In genomic region chr16:66604376-66605176, GRCh38 we compare ENCODE assay signal across 8 cellular contexts.
DNase-seq lines count a peak whose midpoint lies in the region; ATAC-seq lines count a peak whose summit lies in the region.

Gene CMTM3 (plus strand): TSS chr16:66604704. CDS start chr16:66604806, 102 bp downstream.

- peak within 1 kb of the TSS; percentile 38 for H3K27ac Mint-ChIP-seq in stimulated activated memory B cell treated with anti-CD40 and anti-IgM and Interleukin-4, amounts not matched to agents 10 μg/mL and 1 μg/mL and 100 μg/mL, for 72 hours

- H3K27ac ChIP-seq in epithelial cell of prostate (peak within 1 kb of the TSS; percentile 59), muscle layer of duodenum (ENCODE audit: low read length) (peak within 1 kb of the TSS; percentile 23)

- peak within 1 kb of the TSS; percentile 60 to 75 for H3K4me3 ChIP-seq in muscle layer of duodenum (ENCODE audit: low read depth in 1 of 2, low read length in 2 of 2)

- H3K36me3 Mint-ChIP-seq in stimulated activated memory B cell treated with anti-CD40 and anti-IgM and Interleukin-4, amounts not matched to agents 10 μg/mL and 1 μg/mL and 100 μg/mL, for 72 hours = peaks cover 9% of the 10 kb centered on the region

- H3K27me3 Mint-ChIP-seq in stimulated activated memory B cell treated with anti-CD40 and anti-IgM and Interleukin-4, amounts not matched to agents 10 μg/mL and 1 μg/mL and 100 μg/mL, for 72 hours = peaks cover 76% of the 10 kb centered on the region

- peaks cover 38% of the 10 kb centered on the region for H3K4me1 Mint-ChIP-seq in stimulated activated memory B cell treated with anti-CD40 and anti-IgM and Interleukin-4, amounts not matched to agents 10 μg/mL and 1 μg/mL and 100 μg/mL, for 72 hours

- peaks cover 1 to 3% of the 10 kb centered on the region in 2 donors for H3K36me3 ChIP-seq in muscle layer of duodenum (ENCODE audit: control insufficient read depth in 1 of 2, insufficient read depth in 2 of 2, low read length in 2 of 2)

- H3K4me3 Mint-ChIP-seq in stimulated activated memory B cell treated with anti-CD40 and anti-IgM and Interleukin-4, amounts not matched to agents 10 μg/mL and 1 μg/mL and 100 μg/mL, for 72 hours = peak within 1 kb of the TSS; percentile 85

- peak; percentile 46 for ATAC-seq in HG02970 (IDR thresholded peaks at IDR 0.05; ENCODE audit: low FRiP score, unreplicated experiment)
- peak; percentile 66 for ATAC-seq in stimulated activated memory B cell treated with anti-CD40 and anti-IgM and Interleukin-4, amounts not matched to agents 10 μg/mL and 1 μg/mL and 100 μg/mL, for 72 hours

- H3K9me3 Mint-ChIP-seq in stimulated activated memory B cell treated with anti-CD40 and anti-IgM and Interleukin-4, amounts not matched to agents 10 μg/mL and 1 μg/mL and 100 μg/mL, for 72 hours = peaks cover 9% of the 10 kb centered on the region

- DNase-seq in NCI-H1417 (lab: John Stamatoyannopoulos, UW) (peak in 2 of 3 experiments; percentile 71 to 77), NCI-H1417 treated with DMSO at 0.1 percent for 48 hours (lab: John Stamatoyannopoulos, UW) (no peak), NOMO-1 (lab: John Stamatoyannopoulos, UW; ENCODE audit: unreplicated experiment in 2 of 2) (peak; percentile 45 to 59), epithelial cell of prostate (ENCODE audit: low read depth, low spot score) (no peak)
- peak; percentile 78 for DNase-seq in activated CD8-positive, alpha-beta memory T cell treated with anti-CD3 and anti-CD28 coated beads, Interleukin-2, amount 50 U/mL, for 4 hours

- H3K27me3 ChIP-seq in muscle layer of duodenum (ENCODE audit: low read depth, low read length) = no peaks in the 10 kb centered on the region

- H3K4me1 ChIP-seq in muscle layer of duodenum (ENCODE audit: control insufficient read depth in 1 of 2, insufficient read depth in 2 of 2, low read length in 2 of 2) = peaks cover 0 to 23% of the 10 kb centered on the region in 2 donors

- H3K9me3 ChIP-seq in muscle layer of duodenum (ENCODE audit: control insufficient read depth in 1 of 2, low read length in 2 of 2) = no peaks in the 10 kb centered on the region

Comparison
In these comparisons a context has a peak if more than half of its experiments do, and no peak if none do; other contexts are left out.
1. DNase-seq: peak in NCI-H1417 (2 of 3), NOMO-1 (2 of 2) and activated CD8-positive, alpha-beta memory T cell treated with anti-CD3 and anti-CD28 coated beads, Interleukin-2, amount 50 U/mL, for 4 hours (single experiment); none in NCI-H1417 treated with DMSO at 0.1 percent for 48 hours (single experiment) and epithelial cell of prostate (single experiment).